Comparison of ENCODE assay signal across 8 cellular contexts in the genomic region with DNA sequence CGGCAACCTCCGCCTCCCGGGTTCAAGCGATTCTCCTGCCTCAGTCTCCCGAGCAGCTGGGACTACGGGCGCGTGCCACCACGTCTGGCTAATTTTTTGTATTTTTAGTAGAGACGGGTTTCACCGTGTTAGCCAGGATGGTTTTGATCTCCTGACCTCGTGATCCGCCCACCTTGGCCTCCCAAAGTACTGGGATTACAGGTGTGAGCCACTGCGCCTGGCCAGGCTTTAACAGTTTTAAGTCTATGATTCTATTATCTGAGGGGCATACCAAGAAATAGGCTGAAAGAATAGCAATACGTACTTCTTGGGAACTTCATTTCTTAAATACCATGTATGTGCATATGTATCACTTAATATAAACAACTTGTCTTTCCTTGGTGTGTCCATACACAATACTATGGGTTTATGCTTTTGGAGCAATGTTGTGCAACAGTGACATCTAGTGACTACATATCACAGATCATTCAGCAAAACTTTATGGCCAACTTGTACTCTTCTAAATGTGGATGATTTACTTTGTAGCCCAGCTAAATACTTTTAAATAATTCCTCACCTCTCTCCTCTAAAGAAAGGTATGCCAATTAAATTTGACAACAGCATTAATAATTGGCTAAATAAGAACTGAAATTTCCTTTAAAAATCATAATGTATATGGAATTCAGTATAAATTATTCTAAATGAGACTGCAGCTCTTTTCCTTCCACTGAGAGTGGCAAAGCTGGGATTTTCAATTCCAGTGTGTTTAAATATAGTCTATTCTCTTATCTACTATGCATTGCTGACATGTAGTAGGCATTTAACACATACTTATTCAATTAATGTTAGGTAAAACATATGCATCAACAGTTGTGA. TPM values are rescaled to one million over a fixed set of nuclear protein-coding genes. Genes with fewer than 3 reads are reported as not detected.
DNase-seq lines count a peak whose midpoint lies in the region; ATAC-seq and TF ChIP-seq lines count a peak whose summit lies in the region.

No MANE protein-coding gene starts in this region.

- no peak overlapping the region for H3K4me3 Mint-ChIP-seq in activated CD4-positive, alpha-beta T cell treated with anti-CD3 and anti-CD28 coated beads, Interleukin-2, amount 10 ng/mL, durations not matched to agents 7 days and 5 days

- no peaks in the 10 kb centered on the region for H3K4me1 ChIP-seq in Panc1 (ENCODE audit: control insufficient read depth, insufficient read depth, low read length)

- 70 to 74% methylated on average over 15 of the region's 15 CpGs for WGBS in lower leg skin, 2 donors

- no peak overlapping the region for H3K27ac Mint-ChIP-seq in activated CD4-positive, alpha-beta T cell treated with anti-CD3 and anti-CD28 coated beads, Interleukin-2, amount 10 ng/mL, durations not matched to agents 7 days and 5 days

- H3K27me3 ChIP-seq in Panc1 (ENCODE audit: control insufficient read depth, insufficient read depth, low read length) (no peaks in the 10 kb centered on the region), dorsolateral prefrontal cortex (no peaks in the 10 kb centered on the region)

- intact Hi-C loops in Panc1 (cut with micrococcal nuclease; ENCODE audit: unreplicated experiment) (loop anchor here (2.0 to 5.0 kb wide), 2 partner anchors 388 to 562 kb away; no protein-coding TSS in a partner anchor), dorsolateral prefrontal cortex (cut with DNase I) (loop anchor here in 1 of 2 donors (5.0 kb wide), 1 partner anchor 182 kb away; a partner anchor contains a TSS), lower leg skin (cut with DNase I; ENCODE audit: low total_unique reads) (no loop called here)

- H3K36me3 Mint-ChIP-seq in activated CD4-positive, alpha-beta T cell treated with anti-CD3 and anti-CD28 coated beads, Interleukin-2, amount 10 ng/mL, durations not matched to agents 7 days and 5 days (ENCODE audit: low read depth): no peaks in the 10 kb centered on the region

- in situ Hi-C loops in Panc1 (cut with HindIII; ENCODE audit: low pct_unique_long_range_greater_than_20kb, low sequenced_read_pairs): no loop called here

- DNase-seq in activated CD4-positive, alpha-beta T cell treated with anti-CD3 and anti-CD28 coated beads, Interleukin-2, amount 10 ng/mL, durations not matched to agents 7 days and 5 days: peak; percentile 63
- no peak for DNase-seq in activated CD4-positive, alpha-beta T cell treated with anti-CD3 and anti-CD28 coated beads, Interleukin-2, amount 50 U/mL, for 4 hours
- DNase-seq in HuH-7.5 (ENCODE audit: low spot score): peak; percentile 7
- peak; percentile 73 for DNase-seq in Panc1 (ENCODE audit: low read depth, low spot score)
- no peak for DNase-seq in dorsolateral prefrontal cortex
- peak; percentile 90 for DNase-seq in medulla oblongata (ENCODE audit: extremely low spot score)
- DNase-seq in lower leg skin (ENCODE audit: low spot score in 2 of 2): no peak

- peaks cover 3% of the 10 kb centered on the region for H3K4me1 Mint-ChIP-seq in activated CD4-positive, alpha-beta T cell treated with anti-CD3 and anti-CD28 coated beads, Interleukin-2, amount 10 ng/mL, durations not matched to agents 7 days and 5 days

- ATAC-seq in GM21528 (IDR thresholded peaks at IDR 0.05; ENCODE audit: low FRiP score, unreplicated experiment): peak; percentile 86
- ATAC-seq in Panc1: peak; percentile 94

- BruUV-seq in Panc1 (replicated peaks; lab: Mats Ljungman, UMichigan): no TSS peak

- H3K27me3 Mint-ChIP-seq in activated CD4-positive, alpha-beta T cell treated with anti-CD3 and anti-CD28 coated beads, Interleukin-2, amount 10 ng/mL, durations not matched to agents 7 days and 5 days: no peaks in the 10 kb centered on the region

- H3K27ac ChIP-seq in Panc1 (ENCODE audit: low read length) (no peak overlapping the region), dorsolateral prefrontal cortex (peak overlapping the region in 1 of 59 donors; percentile 31)

- TF ChIP-seq POLR2A in lower leg skin (IDR thresholded peaks at IDR 0.05): no peak

- H3K9me3 Mint-ChIP-seq in activated CD4-positive, alpha-beta T cell treated with anti-CD3 and anti-CD28 coated beads, Interleukin-2, amount 10 ng/mL, durations not matched to agents 7 days and 5 days: no peaks in the 10 kb centered on the region

- H3K9me3 ChIP-seq in Panc1 (ENCODE audit: control insufficient read depth, insufficient read depth, low read depth, low read length): no peaks in the 10 kb centered on the region

- CTCF ChIA-PET in activated CD4-positive, alpha-beta T cell treated with anti-CD3 and anti-CD28 coated beads, Interleukin-2, amount 10 ng/mL, durations not matched to agents 7 days and 5 days (lab: Charles Lee): interaction anchor here (0.8 to 1.2 kb wide), 3 partner anchors 66 to 181 kb away, joined by 3 read pairs; no protein-coding TSS in a partner anchor
- CTCF ChIA-PET in Panc1 (lab: Charles Lee): interaction anchor here (0.7 to 1.6 kb wide), 2 partner anchors 199 to 388 kb away, joined by 3 to 6 read pairs; no protein-coding TSS in a partner anchor

- TF ChIP-seq CTCF in Panc1 (IDR thresholded peaks at IDR 0.05) (peak; percentile 63; the same call in 1 of the 2 replicates), dorsolateral prefrontal cortex (IDR thresholded peaks at IDR 0.05 in 54 of 56, conservative IDR thresholded peaks at IDR 0.05 in 2 of 56; ENCODE audit: low read depth in 1 of 56, partially characterized antibody in 56 of 56) (peak; percentile 49 to 93 (median 80)), lower leg skin (IDR thresholded peaks at IDR 0.05) (no peak)

- no peaks in the 10 kb centered on the region for H3K36me3 ChIP-seq in Panc1 (ENCODE audit: control insufficient read depth, insufficient read depth, low read length)

- H3K4me3 ChIP-seq in Panc1 (ENCODE audit: low read depth in 2 of 2, low read length in 2 of 2) (peak overlapping the region; percentile 16 to 37), dorsolateral prefrontal cortex (no peak overlapping the region), lower leg skin (ENCODE audit: low read depth, poor library complexity, severe bottlenecking) (no peak overlapping the region)

- POLR2A ChIA-PET in activated CD4-positive, alpha-beta T cell treated with anti-CD3 and anti-CD28 coated beads, Interleukin-2, amount 10 ng/mL, durations not matched to agents 7 days and 5 days (lab: Charles Lee): no interaction called here
- POLR2A ChIA-PET in Panc1 (lab: Charles Lee): no interaction called here

RNA-seq across cellular contexts. Expression of a gene that starts 10.4 kb away (rescaled TPM):
- 1 to 10 TPM; 1.9 to 2.3 TPM for total RNA-seq in activated CD4-positive, alpha-beta T cell treated with anti-CD3 and anti-CD28 coated beads, Interleukin-2, amount 10 ng/mL, durations not matched to agents 7 days and 5 days
- total RNA-seq in Panc1 (2021; ENCODE audit: unreplicated experiment) (0.41 TPM), dorsolateral prefrontal cortex (10 to 100 TPM in 1 of 120 experiments, 1 to 10 TPM in 119; 1.4 to 10.5 (median 4.5) TPM), lower leg skin (1 to 10 TPM in 1 of 4 donors, under 1 TPM in 3; 0.30 to 1.4 (median 0.51) TPM)
- polyA plus RNA-seq in Panc1 (2012; ENCODE audit: insufficient read length): 0.50 TPM

Comparison
In these comparisons a context has a peak if more than half of its experiments do, and no peak if none do; other contexts are left out.
1. DNase-seq: peak in activated CD4-positive, alpha-beta T cell treated with anti-CD3 and anti-CD28 coated beads, Interleukin-2, amount 10 ng/mL, durations not matched to agents 7 days and 5 days (single experiment), HuH-7.5 (single experiment), Panc1 (single experiment) and medulla oblongata (single experiment); none in activated CD4-positive, alpha-beta T cell treated with anti-CD3 and anti-CD28 coated beads, Interleukin-2, amount 50 U/mL, for 4 hours (0 of 2), dorsolateral prefrontal cortex (0 of 10) and lower leg skin (0 of 2).
2. H3K4me3 ChIP-seq: peak in Panc1 (2 of 2); none in dorsolateral prefrontal cortex (0 of 59) and lower leg skin (single experiment).
3. CTCF ChIP-seq: peak in Panc1 (single experiment) and dorsolateral prefrontal cortex (56 of 56); none in lower leg skin (0 of 3).